1 cellular context compared by ENCODE assay signal in the genomic region with DNA sequence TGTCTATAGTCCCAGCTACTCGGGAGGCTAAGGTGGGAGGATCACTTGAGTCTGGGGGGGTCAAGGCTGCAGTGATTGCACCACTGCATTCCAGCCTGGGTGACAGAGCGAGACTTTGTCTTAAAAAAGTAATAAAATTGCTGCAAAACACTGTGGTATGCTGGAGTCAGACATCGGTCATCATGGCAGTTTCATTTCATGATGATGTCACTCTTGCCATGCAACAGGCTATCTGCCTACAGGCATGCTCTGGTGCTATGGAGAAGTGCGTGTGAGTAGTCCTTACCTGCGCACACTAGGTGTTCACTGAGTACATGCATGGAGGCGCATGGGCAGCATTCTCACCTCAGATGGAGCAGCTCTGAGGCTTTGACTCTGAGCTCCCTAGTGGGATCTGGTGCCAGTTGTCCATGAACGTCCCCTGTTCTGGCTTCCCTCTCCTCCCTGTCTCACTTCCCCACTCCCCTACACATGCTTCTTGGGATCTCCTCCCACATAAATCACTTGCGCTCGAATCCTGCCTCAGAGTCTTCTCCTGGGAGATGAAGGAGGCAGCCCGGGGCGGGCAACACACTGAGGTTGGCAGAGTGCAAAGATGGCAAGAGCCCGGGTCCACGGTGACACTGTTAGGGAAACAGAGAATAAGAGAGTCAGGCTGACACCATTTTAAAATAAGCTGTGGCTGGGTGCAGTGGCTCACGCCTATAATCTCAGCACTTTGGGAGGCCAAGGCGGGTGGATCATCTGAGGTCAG.
A peak's percentile ranks its signal among the peaks of the same experiment; 100 is the strongest.
TF ChIP-seq lines count a peak whose summit lies in the region.

No MANE protein-coding gene starts in this region.

TF ChIP-seq in HepG2, 621 proteins besides CTCF, POLR2A, EP300 and RAD21:
- TF ChIP-seq ZNF598 (CRISPR knock-in tag; IDR thresholded peaks at IDR 0.05; ENCODE audit: borderline replicate concordance) = no peak
- TF ChIP-seq IKZF1 (IDR thresholded peaks at IDR 0.05) = no peak
- no peak for TF ChIP-seq FIP1L1 (IDR thresholded peaks at IDR 0.05; ENCODE audit: borderline replicate concordance, insufficient read depth, low read depth, low read length)
- TF ChIP-seq ATF7 (IDR thresholded peaks at IDR 0.05) = peak; percentile 63
- TF ChIP-seq ATF7 (CRISPR knock-in tag; IDR thresholded peaks at IDR 0.05) = no peak
- TF ChIP-seq, protein P1, sequence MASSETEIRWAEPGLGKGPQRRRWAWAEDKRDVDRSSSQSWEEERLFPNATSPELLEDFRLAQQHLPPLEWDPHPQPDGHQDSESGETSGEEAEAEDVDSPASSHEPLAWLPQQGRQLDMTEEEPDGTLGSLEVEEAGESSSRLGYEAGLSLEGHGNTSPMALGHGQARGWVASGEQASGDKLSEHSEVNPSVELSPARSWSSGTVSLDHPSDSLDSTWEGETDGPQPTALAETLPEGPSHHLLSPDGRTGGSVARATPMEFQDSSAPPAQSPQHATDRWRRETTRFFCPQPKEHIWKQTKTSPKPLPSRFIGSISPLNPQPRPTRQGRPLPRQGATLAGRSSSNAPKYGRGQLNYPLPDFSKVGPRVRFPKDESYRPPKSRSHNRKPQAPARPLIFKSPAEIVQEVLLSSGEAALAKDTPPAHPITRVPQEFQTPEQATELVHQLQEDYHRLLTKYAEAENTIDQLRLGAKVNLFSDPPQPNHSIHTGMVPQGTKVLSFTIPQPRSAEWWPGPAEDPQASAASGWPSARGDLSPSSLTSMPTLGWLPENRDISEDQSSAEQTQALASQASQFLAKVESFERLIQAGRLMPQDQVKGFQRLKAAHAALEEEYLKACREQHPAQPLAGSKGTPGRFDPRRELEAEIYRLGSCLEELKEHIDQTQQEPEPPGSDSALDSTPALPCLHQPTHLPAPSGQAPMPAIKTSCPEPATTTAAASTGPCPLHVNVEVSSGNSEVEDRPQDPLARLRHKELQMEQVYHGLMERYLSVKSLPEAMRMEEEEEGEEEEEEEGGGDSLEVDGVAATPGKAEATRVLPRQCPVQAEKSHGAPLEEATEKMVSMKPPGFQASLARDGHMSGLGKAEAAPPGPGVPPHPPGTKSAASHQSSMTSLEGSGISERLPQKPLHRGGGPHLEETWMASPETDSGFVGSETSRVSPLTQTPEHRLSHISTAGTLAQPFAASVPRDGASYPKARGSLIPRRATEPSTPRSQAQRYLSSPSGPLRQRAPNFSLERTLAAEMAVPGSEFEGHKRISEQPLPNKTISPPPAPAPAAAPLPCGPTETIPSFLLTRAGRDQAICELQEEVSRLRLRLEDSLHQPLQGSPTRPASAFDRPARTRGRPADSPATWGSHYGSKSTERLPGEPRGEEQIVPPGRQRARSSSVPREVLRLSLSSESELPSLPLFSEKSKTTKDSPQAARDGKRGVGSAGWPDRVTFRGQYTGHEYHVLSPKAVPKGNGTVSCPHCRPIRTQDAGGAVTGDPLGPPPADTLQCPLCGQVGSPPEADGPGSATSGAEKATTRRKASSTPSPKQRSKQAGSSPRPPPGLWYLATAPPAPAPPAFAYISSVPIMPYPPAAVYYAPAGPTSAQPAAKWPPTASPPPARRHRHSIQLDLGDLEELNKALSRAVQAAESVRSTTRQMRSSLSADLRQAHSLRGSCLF (CRISPR knock-in tag; IDR thresholded peaks at IDR 0.05; ENCODE audit: borderline replicate concordance) = no peak
- TF ChIP-seq MED8 (CRISPR knock-in tag; IDR thresholded peaks at IDR 0.05; ENCODE audit: insufficient replicate concordance) = no peak
- peak; percentile 55; the same call in 1 of the 2 replicates for TF ChIP-seq CREB1 (IDR thresholded peaks at IDR 0.05)
- TF ChIP-seq CREB1 (CRISPR knock-in tag; IDR thresholded peaks at IDR 0.05) = no peak
TF ChIP-seq in HepG2: peak in this region for 2.
